In the genomic region with DNA sequence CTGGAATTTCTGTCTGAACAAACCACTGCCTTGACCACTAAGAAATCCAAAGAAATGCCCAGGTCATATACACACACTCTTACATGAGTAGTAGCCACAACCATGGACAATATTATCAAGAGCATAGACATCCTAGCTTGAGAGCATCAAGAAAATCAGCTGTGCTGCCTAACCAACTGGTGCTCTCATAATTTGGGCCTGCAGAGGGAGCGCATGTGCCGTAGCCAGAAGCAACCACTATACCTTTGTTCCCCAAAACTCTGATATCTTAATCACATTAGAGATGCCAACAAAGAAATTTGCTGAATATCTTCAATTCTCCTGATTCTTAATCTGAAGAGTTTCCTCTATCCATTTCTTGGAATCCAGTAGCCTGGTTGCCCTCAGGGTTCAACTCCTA, we compare ENCODE assay signal across 8 cellular contexts.
DNase-seq lines count a peak whose midpoint lies in the region; TF ChIP-seq lines count a peak whose summit lies in the region.

No MANE protein-coding gene starts in this region.

- no peak overlapping the region for H3K27ac ChIP-seq in stomach
- no peak overlapping the region for H3K27ac ChIP-seq in CD8-positive, alpha-beta memory T cell (ENCODE audit: low read depth, low read length)

- intact Hi-C loops in stomach (cut with DNase I; ENCODE audit: low total_unique reads) = no loop called here

- POLR2A ChIA-PET in activated CD4-positive, alpha-beta memory T cell treated with anti-CD3 and anti-CD28 coated beads, Interleukin-2, amount 10 ng/mL, durations not matched to agents 7 days and 5 days (lab: Charles Lee) = no interaction called here
- POLR2A ChIA-PET in CD8-positive, alpha-beta memory T cell (lab: Charles Lee) = no interaction called here

- no peak for TF ChIP-seq EP300 in stomach (IDR thresholded peaks at IDR 0.05)

- no peaks in the 10 kb centered on the region for H3K36me3 ChIP-seq in kidney epithelial cell (ENCODE audit: control insufficient read depth, insufficient read depth, low read length)
- H3K36me3 ChIP-seq in stomach = no peaks in the 10 kb centered on the region
- no peaks in the 10 kb centered on the region for H3K36me3 ChIP-seq in CD8-positive, alpha-beta memory T cell (ENCODE audit: insufficient read depth, low read length)

- peaks cover 5% of the 10 kb centered on the region for H3K27me3 Mint-ChIP-seq in activated CD4-positive, alpha-beta memory T cell treated with anti-CD3 and anti-CD28 coated beads, Interleukin-2, amount 10 ng/mL, durations not matched to agents 7 days and 5 days
- peaks cover 4 to 10% of the 10 kb centered on the region in 2 donors for H3K27me3 Mint-ChIP-seq in CD8-positive, alpha-beta memory T cell

- DNase-seq in SIG-M5 treated with dmso at 0.1 percent for 504 hours (lab: John Stamatoyannopoulos, UW; ENCODE audit: unreplicated experiment) (peak; percentile 30), SIG-M5 (lab: John Stamatoyannopoulos, UW) (no peak), LHCN-M2 (ENCODE audit: low read depth) (peak; percentile 24), kidney epithelial cell (ENCODE audit: low read depth) (no peak), stomach (no peak), cortex of kidney (lab: John Stamatoyannopoulos, UW) (no peak)
- DNase-seq in activated CD4-positive, alpha-beta memory T cell treated with anti-CD3 and anti-CD28 coated beads, Interleukin-2, amount 10 ng/mL, durations not matched to agents 7 days and 5 days = peak; percentile 33
- DNase-seq in CD8-positive, alpha-beta memory T cell = no peak

- no peak overlapping the region for H3K4me3 Mint-ChIP-seq in activated CD4-positive, alpha-beta memory T cell treated with anti-CD3 and anti-CD28 coated beads, Interleukin-2, amount 10 ng/mL, durations not matched to agents 7 days and 5 days
- no peak overlapping the region for H3K4me3 Mint-ChIP-seq in CD8-positive, alpha-beta memory T cell

- WGBS in stomach, 5 donors = 24 to 54% (median 43%) methylated on average over 2 of the region's 2 CpGs

- TF ChIP-seq CTCF in kidney epithelial cell (IDR thresholded peaks at IDR 0.05; ENCODE audit: insufficient read depth, low read length, poor library complexity, severe bottlenecking) = peak; percentile 44
- peak in 1 of 7 experiments; percentile 13 for TF ChIP-seq CTCF in stomach (IDR thresholded peaks at IDR 0.05)

- no peaks in the 10 kb centered on the region for H3K27me3 ChIP-seq in kidney epithelial cell (ENCODE audit: control insufficient read depth, insufficient read depth, low read length)
- no peaks in the 10 kb centered on the region for H3K27me3 ChIP-seq in stomach
- H3K27me3 ChIP-seq in CD8-positive, alpha-beta memory T cell (ENCODE audit: insufficient read depth, low read length, poor library complexity, severe bottlenecking) = no peaks in the 10 kb centered on the region

- CTCF ChIA-PET in activated CD4-positive, alpha-beta memory T cell treated with anti-CD3 and anti-CD28 coated beads, Interleukin-2, amount 10 ng/mL, durations not matched to agents 7 days and 5 days (lab: Charles Lee) = interaction anchor here (2.4 kb wide), 1 partner anchor 27 kb away, joined by 9 read pairs; no protein-coding TSS in a partner anchor
- CTCF ChIA-PET in CD8-positive, alpha-beta memory T cell (lab: Charles Lee) = no interaction called here

- no peaks in the 10 kb centered on the region for H3K4me1 Mint-ChIP-seq in activated CD4-positive, alpha-beta memory T cell treated with anti-CD3 and anti-CD28 coated beads, Interleukin-2, amount 10 ng/mL, durations not matched to agents 7 days and 5 days
- no peaks in the 10 kb centered on the region for H3K4me1 Mint-ChIP-seq in CD8-positive, alpha-beta memory T cell

- H3K9me3 Mint-ChIP-seq in activated CD4-positive, alpha-beta memory T cell treated with anti-CD3 and anti-CD28 coated beads, Interleukin-2, amount 10 ng/mL, durations not matched to agents 7 days and 5 days = no peaks in the 10 kb centered on the region
- no peaks in the 10 kb centered on the region for H3K9me3 Mint-ChIP-seq in CD8-positive, alpha-beta memory T cell

- H3K27ac Mint-ChIP-seq in activated CD4-positive, alpha-beta memory T cell treated with anti-CD3 and anti-CD28 coated beads, Interleukin-2, amount 10 ng/mL, durations not matched to agents 7 days and 5 days = no peak overlapping the region
- H3K27ac Mint-ChIP-seq in CD8-positive, alpha-beta memory T cell = no peak overlapping the region

- H3K36me3 Mint-ChIP-seq in activated CD4-positive, alpha-beta memory T cell treated with anti-CD3 and anti-CD28 coated beads, Interleukin-2, amount 10 ng/mL, durations not matched to agents 7 days and 5 days (ENCODE audit: low read depth) = no peaks in the 10 kb centered on the region
- no peaks in the 10 kb centered on the region for H3K36me3 Mint-ChIP-seq in CD8-positive, alpha-beta memory T cell

- TF ChIP-seq POLR2A in stomach (IDR thresholded peaks at IDR 0.05) = no peak

- H3K4me3 ChIP-seq in kidney epithelial cell (ENCODE audit: low read depth, low read length) = no peak overlapping the region
- no peak overlapping the region for H3K4me3 ChIP-seq in stomach
- no peak overlapping the region for H3K4me3 ChIP-seq in CD8-positive, alpha-beta memory T cell (ENCODE audit: low read length)

- H3K9me3 ChIP-seq in stomach = no peaks in the 10 kb centered on the region
- H3K9me3 ChIP-seq in CD8-positive, alpha-beta memory T cell (ENCODE audit: low read length) = no peaks in the 10 kb centered on the region

- H3K4me1 ChIP-seq in stomach = no peaks in the 10 kb centered on the region
- no peaks in the 10 kb centered on the region for H3K4me1 ChIP-seq in CD8-positive, alpha-beta memory T cell (ENCODE audit: insufficient read depth, low read length)

Comparison
In these comparisons a context has a peak if more than half of its experiments do, and no peak if none do; other contexts are left out.
1. DNase-seq: peak in SIG-M5 treated with dmso at 0.1 percent for 504 hours (single experiment), LHCN-M2 (single experiment) and activated CD4-positive, alpha-beta memory T cell treated with anti-CD3 and anti-CD28 coated beads, Interleukin-2, amount 10 ng/mL, durations not matched to agents 7 days and 5 days (single experiment); none in SIG-M5 (single experiment), kidney epithelial cell (single experiment), stomach (single experiment), CD8-positive, alpha-beta memory T cell (0 of 5) and cortex of kidney (single experiment).